ENCODE assay signal across 27 cellular contexts in the genomic region with DNA sequence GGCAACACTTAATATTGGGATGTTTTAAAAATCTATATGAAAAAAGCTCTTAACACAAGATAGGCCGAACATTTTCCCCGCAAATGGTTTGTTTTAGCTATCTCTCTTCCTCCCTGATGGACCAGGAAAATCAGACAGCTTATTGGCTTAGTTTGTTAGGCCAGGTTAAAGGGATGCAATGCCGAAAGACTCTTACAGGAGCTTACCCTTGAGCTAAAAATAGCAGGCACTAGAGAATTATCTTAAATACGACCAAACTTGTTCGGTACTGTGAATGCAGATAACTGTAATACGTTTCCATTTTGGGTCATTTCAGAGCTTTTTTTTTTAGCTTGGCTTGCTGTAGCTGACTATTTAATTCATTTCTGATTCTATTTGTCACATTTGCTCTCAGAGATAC. TPM values are rescaled to one million over a fixed set of nuclear protein-coding genes. Genes with fewer than 3 reads are reported as not detected.
"Had no signal": no experiment of that assay in that cellular context is flagged by ENCODE, and none has a peak within 500 bp of the region (broad histone marks: within the 10 kb centered on the region; RNA-seq: fewer than 3 reads in every experiment).

No MANE protein-coding gene starts in this region.

- H3K36me3 ChIP-seq: brain microvascular endothelial cell, lower lobe of right lung, tibial nerve had no signal

- H3K9me3 Mint-ChIP-seq: activated naive CD4-positive, alpha-beta T cell treated with anti-CD3 and anti-CD28 coated beads for 36 hours; activated naive CD8-positive, alpha-beta T cell treated with anti-CD3 and anti-CD28 coated beads for 36 hours; dendritic cell treated with granulocyte-macrophage colony-stimulating factor and Interleukin-4, amounts not matched to agents 40 ng/mL and 50 ng/mL, for 4 days; endodermal cell; T-helper 1 cell treated with Interleukin-12 subunit alpha and Interleukin-12 subunit beta and Interleukin-4 antibody, amounts not matched to agents 30 μg/mL and 1 μg/mL, for 36 hours had no signal

- H3K9me3 ChIP-seq: lower lobe of right lung, tibial nerve had no signal

- H3K27me3 ChIP-seq: brain microvascular endothelial cell, tibial nerve had no signal

- H3K27ac Mint-ChIP-seq: activated naive CD4-positive, alpha-beta T cell treated with anti-CD3 and anti-CD28 coated beads for 36 hours; activated naive CD8-positive, alpha-beta T cell treated with anti-CD3 and anti-CD28 coated beads for 36 hours; dendritic cell treated with granulocyte-macrophage colony-stimulating factor and Interleukin-4, amounts not matched to agents 40 ng/mL and 50 ng/mL, for 4 days; endodermal cell; immature natural killer cell; natural killer cell treated with Interleukin-12 subunit alpha and Interleukin-12 subunit beta and Interleukin-15 and Interleukin-18, amount 100 ng/mL, for 72 hours; T-helper 1 cell treated with Interleukin-12 subunit alpha and Interleukin-12 subunit beta and Interleukin-4 antibody, amounts not matched to agents 30 μg/mL and 1 μg/mL, for 36 hours had no signal

- H3K27me3 Mint-ChIP-seq: activated naive CD8-positive, alpha-beta T cell treated with anti-CD3 and anti-CD28 coated beads for 36 hours; central memory CD8-positive, alpha-beta T cell; dendritic cell treated with granulocyte-macrophage colony-stimulating factor and Interleukin-4, amounts not matched to agents 40 ng/mL and 50 ng/mL, for 4 days; natural killer cell treated with Interleukin-12 subunit alpha and Interleukin-12 subunit beta and Interleukin-15 and Interleukin-18, amount 100 ng/mL, for 72 hours had no signal

- H3K4me1 Mint-ChIP-seq: activated naive CD8-positive, alpha-beta T cell treated with anti-CD3 and anti-CD28 coated beads for 36 hours; central memory CD8-positive, alpha-beta T cell; immature natural killer cell had no signal

- H3K4me3 Mint-ChIP-seq: activated naive CD4-positive, alpha-beta T cell treated with anti-CD3 and anti-CD28 coated beads for 36 hours; activated naive CD8-positive, alpha-beta T cell treated with anti-CD3 and anti-CD28 coated beads for 36 hours; central memory CD8-positive, alpha-beta T cell; dendritic cell treated with granulocyte-macrophage colony-stimulating factor and Interleukin-4, amounts not matched to agents 40 ng/mL and 50 ng/mL, for 4 days; endodermal cell; immature natural killer cell; natural killer cell treated with Interleukin-12 subunit alpha and Interleukin-12 subunit beta and Interleukin-15 and Interleukin-18, amount 100 ng/mL, for 72 hours; T-helper 1 cell treated with Interleukin-12 subunit alpha and Interleukin-12 subunit beta and Interleukin-4 antibody, amounts not matched to agents 30 μg/mL and 1 μg/mL, for 36 hours had no signal

- ATAC-seq: activated CD4-positive, CD25-positive, alpha-beta regulatory T cell treated with anti-CD3 and anti-CD28 coated beads, Interleukin-2, amount 50 U/mL, for 24 hours; esophagus mucosa; lower lobe of right lung; natural killer cell treated with Interleukin-12 subunit alpha and Interleukin-12 subunit beta and Interleukin-15 and Interleukin-18, amount 100 ng/mL, for 72 hours had no signal

- DNase-seq: activated CD4-positive, alpha-beta T cell treated with anti-CD3 and anti-CD28 coated beads for 48 hours; activated CD4-positive, alpha-beta T cell treated with anti-CD3 and anti-CD28 coated beads, Interleukin-2, amount 50 U/mL, for 48 hours; activated CD8-positive, alpha-beta memory T cell treated with anti-CD3 and anti-CD28 coated beads for 24 hours; activated effector memory CD4-positive, alpha-beta T cell treated with Interleukin-2 at 50 U/mL for 16 hours; activated naive CD4-positive, alpha-beta T cell treated with anti-CD3 and anti-CD28 coated beads for 36 hours; activated naive CD8-positive, alpha-beta T cell treated with anti-CD3 and anti-CD28 coated beads for 36 hours; brain microvascular endothelial cell; endodermal cell; foreskin melanocyte; glutamatergic neuron; hypothalamus; immature natural killer cell; kidney; lower lobe of right lung; mesenchymal stem cell; posterior cingulate gyrus; stimulated activated CD4-positive, alpha-beta T cell treated with anti-CD3 and anti-CD28 coated beads, Interleukin-15, amount 100 ng/mL, for 24 hours; stimulated activated naive CD4-positive, alpha-beta T cell; T-helper 9 cell had no signal

- H3K36me3 Mint-ChIP-seq: activated naive CD8-positive, alpha-beta T cell treated with anti-CD3 and anti-CD28 coated beads for 36 hours; natural killer cell treated with Interleukin-12 subunit alpha and Interleukin-12 subunit beta and Interleukin-15 and Interleukin-18, amount 100 ng/mL, for 72 hours had no signal

- H3K4me3 ChIP-seq: lower lobe of right lung, tibial nerve had no signal

- H3K4me1 ChIP-seq: lower lobe of right lung, tibial nerve had no signal

- H3K27ac ChIP-seq: brain microvascular endothelial cell, lower lobe of right lung, tibial nerve, VCaP had no signal

RNA-seq across cellular contexts. Expression of a gene that starts 23.4 kb away (rescaled TPM):
- total RNA-seq: activated naive CD4-positive, alpha-beta T cell treated with anti-CD3 and anti-CD28 coated beads for 36 hours; activated naive CD8-positive, alpha-beta T cell treated with anti-CD3 and anti-CD28 coated beads for 36 hours; natural killer cell treated with Interleukin-12 subunit alpha and Interleukin-12 subunit beta and Interleukin-15 and Interleukin-18, amount 100 ng/mL, for 72 hours had no signal
- polyA plus RNA-seq: immature natural killer cell had no signal
